In the genomic region with DNA sequence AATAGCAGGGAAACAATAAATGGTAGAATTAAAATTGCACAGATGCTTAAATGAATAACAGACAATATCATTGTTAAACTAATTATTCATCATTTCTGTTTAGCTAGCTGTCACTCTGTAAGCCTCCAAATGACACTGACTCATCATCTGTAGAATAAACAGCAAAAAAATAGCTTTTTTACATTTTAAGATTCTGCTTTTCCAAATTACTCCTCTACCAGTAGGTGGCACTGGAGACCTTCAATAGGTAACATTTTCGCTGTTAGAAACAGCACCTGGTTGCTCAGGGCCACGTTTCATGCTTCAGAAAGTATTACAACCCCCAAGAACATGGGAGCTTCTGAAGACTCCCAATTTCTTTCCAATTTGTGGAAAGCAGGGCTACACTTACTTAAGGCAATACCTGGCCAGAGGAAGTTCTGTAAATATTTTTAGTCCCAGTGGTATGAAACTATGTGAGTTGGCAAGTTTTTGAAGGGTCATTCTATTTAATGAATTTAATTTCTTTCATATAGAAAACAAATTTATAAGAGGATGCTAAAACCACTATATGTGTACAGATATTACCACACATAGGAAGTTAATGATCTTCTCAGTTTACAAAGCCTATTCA, we compare ENCODE assay signal across 8 cellular contexts. TPM values are rescaled to one million over a fixed set of nuclear protein-coding genes. Genes with fewer than 3 reads are reported as not detected.
DNase-seq lines count a peak whose midpoint lies in the region; ATAC-seq, FAIRE-seq and TF ChIP-seq lines count a peak whose summit lies in the region.

No MANE protein-coding gene starts in this region.

- intact Hi-C loops in pancreas (cut with DNase I) (no loop called here), sigmoid colon (cut with DNase I) (no loop called here)

- no peak overlapping the region for H3K4me3 ChIP-seq in epithelial cell of esophagus (ENCODE audit: low read length)
- H3K4me3 ChIP-seq in pancreas = no peak overlapping the region
- H3K4me3 ChIP-seq in sigmoid colon = no peak overlapping the region

- FAIRE-seq in pancreas (lab: Jason Lieb, UNC) = no peak

- peak; percentile 74 for TF ChIP-seq CTCF in epithelial cell of esophagus (IDR thresholded peaks at IDR 0.05; ENCODE audit: insufficient read depth, low read depth, low read length, missing control alignments)
- TF ChIP-seq CTCF in pancreas (IDR thresholded peaks at IDR 0.05) = peak; percentile 34 to 69 (median 50)
- TF ChIP-seq CTCF in sigmoid colon (IDR thresholded peaks at IDR 0.05) = peak in 2 of 4 experiments; percentile 24 to 48

- H3K36me3 ChIP-seq in pancreas (peaks cover 0 to 7% (median 0%) of the 10 kb centered on the region in 3 donors), sigmoid colon (no peaks in the 10 kb centered on the region)

- H3K9me3 ChIP-seq in pancreas = no peaks in the 10 kb centered on the region
- no peaks in the 10 kb centered on the region for H3K9me3 ChIP-seq in sigmoid colon

- TF ChIP-seq EP300 in sigmoid colon (IDR thresholded peaks at IDR 0.05) = no peak

- H3K4me1 ChIP-seq in pancreas (no peaks in the 10 kb centered on the region), sigmoid colon (no peaks in the 10 kb centered on the region)

- H3K27ac ChIP-seq in pancreas (no peak overlapping the region), sigmoid colon (no peak overlapping the region)

- no peaks in the 10 kb centered on the region for H3K27me3 ChIP-seq in pancreas
- no peaks in the 10 kb centered on the region for H3K27me3 ChIP-seq in sigmoid colon

- ATAC-seq in GM21529 (IDR thresholded peaks at IDR 0.05; ENCODE audit: unreplicated experiment) (peak; percentile 73), pancreas (peak; percentile 66 to 87 (median 84))

- WGBS in pancreas, 2 donors = 2 to 6% methylated on average over 2 of the region's 2 CpGs
- WGBS in sigmoid colon, 2 donors = 1 to 12% methylated on average over 2 of the region's 2 CpGs

- TF ChIP-seq POLR2A in sigmoid colon (IDR thresholded peaks at IDR 0.05) = no peak

- DNase-seq in activated T-cell treated with anti-CD3 and anti-CD28 coated beads for 4 hours (peak; percentile 14), LoVo (ENCODE audit: low spot score) (peak; percentile 50), SK-N-DZ (ENCODE audit: low spot score) (peak; percentile 59), epithelial cell of esophagus (ENCODE audit: low read depth) (peak; percentile 73), pancreas (peak in 2 of 6 donors; percentile 23 to 32), sigmoid colon (no peak)
- DNase-seq in activated T-cell treated with anti-CD3 and anti-CD28 coated beads, Interleukin-2, amount 50 U/mL, for 1 hour = no peak

RNA-seq across cellular contexts. Expression of gene TTN, which starts 45.4 kb away (rescaled TPM):
- polyA plus RNA-seq in SK-N-DZ (2014; cell fraction: cytosol; rRNA removed) = under 0.01 TPM in 1 of 2 replicates, not detected in the other
- 0.05 and 0.06 TPM in 2 replicates for polyA plus RNA-seq in SK-N-DZ (2014; cell fraction: nucleus; rRNA removed)
- total RNA-seq in pancreas (10 to 100 TPM in 2 of 6 donors, 1 to 10 TPM in 4; 3.3 to 13.8 (median 8.4) TPM), sigmoid colon (10 to 100 TPM in 3 of 4 donors, 1 to 10 TPM in 1; 6.7 to 20.2 (median 11.2) TPM)
- polyA plus RNA-seq in pancreas (1 to 10 TPM in 1 of 2 donors, under 1 TPM in 1; 0.96 to 9.2 TPM), sigmoid colon (1 to 10 TPM in 1 of 3 donors, under 1 TPM in 2; under 0.01 to 1.2 (median 0.90) TPM)

Comparison
In these comparisons a context has a peak if more than half of its experiments do, and no peak if none do; other contexts are left out.
1. DNase-seq: peak in activated T-cell treated with anti-CD3 and anti-CD28 coated beads for 4 hours (single experiment), LoVo (single experiment), SK-N-DZ (single experiment) and epithelial cell of esophagus (single experiment); none in activated T-cell treated with anti-CD3 and anti-CD28 coated beads, Interleukin-2, amount 50 U/mL, for 1 hour (single experiment) and sigmoid colon (single experiment).